1 cellular context compared by ENCODE assay signal in genomic region chr7:44568771-44569560, GRCh38.
A peak's percentile ranks its signal among the peaks of the same experiment; 100 is the strongest.
TF ChIP-seq lines count a peak whose summit lies in the region.

No MANE protein-coding gene starts in this region.

TF ChIP-seq in HepG2, 621 proteins besides CTCF, POLR2A, EP300 and RAD21:
- TF ChIP-seq POLR2G (IDR thresholded peaks at IDR 0.05; ENCODE audit: low read depth, low read length) (peak; percentile 13; the same call in 1 of the 2 replicates), RBM22 (optimal IDR thresholded peaks at IDR 0.05; ENCODE audit: low read length) (peak; percentile 23), PLSCR1 (CRISPR knock-in tag; IDR thresholded peaks at IDR 0.05; ENCODE audit: borderline replicate concordance) (no peak)
